In genomic region chr6:38185752-38186151, GRCh38 we compare ENCODE assay signal across 26 cellular contexts.
"Had no signal": no experiment of that assay in that cellular context is flagged by ENCODE, and none has a peak within 500 bp of the region (broad histone marks: within the 10 kb centered on the region; RNA-seq: fewer than 3 reads in every experiment).

No MANE protein-coding gene starts in this region.

- ATAC-seq: activated CD8-positive, alpha-beta T cell treated with anti-CD3 and anti-CD28 coated beads, Interleukin-2, amount 10 ng/mL, durations not matched to agents 7 days and 5 days; activated T-cell treated with anti-CD3 and anti-CD28 coated beads, Interleukin-2, amount 50 U/mL, for 72 hours; SK-N-SH treated with all-trans-retinoic acid at 6 μM for 48 hours; WTC11 had no signal

- H3K9me3 Mint-ChIP-seq: activated T-cell treated with anti-CD3 and anti-CD28 coated beads, Interleukin-2, amount 50 U/mL, for 72 hours; activated T-helper 2 cell treated with anti-CD3 and anti-CD28 coated beads, Interferon-gamma antibody, Interleukin-2, Interleukin-4, amounts not matched to agents 10 μg/mL and 5 μg/mL and 100 μg/mL, durations not matched to agents 14 hours and 24 hours and 36 hours; central memory CD8-positive, alpha-beta T cell; WTC11 had no signal

- H3K36me3 Mint-ChIP-seq: WTC11 had no signal

- H3K27ac Mint-ChIP-seq: activated CD8-positive, alpha-beta T cell treated with anti-CD3 and anti-CD28 coated beads, Interleukin-2, amount 10 ng/mL, durations not matched to agents 7 days and 5 days; activated T-cell treated with anti-CD3 and anti-CD28 coated beads, Interleukin-2, amount 50 U/mL, for 72 hours; activated T-helper 2 cell treated with anti-CD3 and anti-CD28 coated beads, Interferon-gamma antibody, Interleukin-2, Interleukin-4, amounts not matched to agents 10 μg/mL and 5 μg/mL and 100 μg/mL, durations not matched to agents 14 hours and 24 hours and 36 hours; WTC11 had no signal

- H3K9me3 ChIP-seq: breast epithelium, Peyer's patch, SJCRH30 had no signal

- H3K27me3 ChIP-seq: breast epithelium, Peyer's patch, SJCRH30 had no signal

- H3K27me3 Mint-ChIP-seq: central memory CD8-positive, alpha-beta T cell had no signal

- H3K36me3 ChIP-seq: breast epithelium, Peyer's patch, SJCRH30 had no signal

- DNase-seq: activated CD4-positive, alpha-beta T cell treated with anti-CD3 and anti-CD28 coated beads for 48 hours; activated CD4-positive, alpha-beta T cell treated with anti-CD3 and anti-CD28 coated beads, Interleukin-2, amount 50 U/mL, for 4 hours; activated CD4-positive, CD25-positive, alpha-beta regulatory T cell treated with anti-CD3 and anti-CD28 coated beads, Interleukin-2, amount 50 U/mL, for 72 hours; activated CD8-positive, alpha-beta T cell treated with anti-CD3 and anti-CD28 coated beads, Interleukin-2, amount 10 ng/mL, durations not matched to agents 7 days and 5 days; activated gamma-delta T cell treated with Interleukin-2 at 50 U/mL for 16 hours; activated naive CD4-positive, alpha-beta T cell treated with anti-CD3 and anti-CD28 coated beads, Interleukin-2, amount 50 U/mL, for 16 hours; activated T-cell treated with anti-CD3 and anti-CD28 coated beads, Interleukin-2, amount 50 U/mL, for 72 hours; aorta; Kasumi-1; KBM-7; NCI-H1105 treated with DMSO at 0.1 percent for 48 hours; NCI-H1436 treated with DMSO at 0.1 percent for 48 hours; NCI-H187 treated with DMSO at 0.1 percent for 48 hours; NCI-H2081 treated with DMSO at 0.1 percent for 48 hours; NCI-H446; NCI-H524; Right ventricle myocardium superior; SJCRH30; SW 1271 had no signal

- H3K4me3 ChIP-seq: breast epithelium, Peyer's patch, SJCRH30 had no signal

- H3K4me3 Mint-ChIP-seq: activated CD8-positive, alpha-beta T cell treated with anti-CD3 and anti-CD28 coated beads, Interleukin-2, amount 10 ng/mL, durations not matched to agents 7 days and 5 days; activated T-cell treated with anti-CD3 and anti-CD28 coated beads, Interleukin-2, amount 50 U/mL, for 72 hours; central memory CD8-positive, alpha-beta T cell; WTC11 had no signal

- H3K4me1 ChIP-seq: breast epithelium, Peyer's patch, SJCRH30 had no signal

- H3K27ac ChIP-seq: breast epithelium, Peyer's patch, RWPE1, SJCRH30 had no signal
